Comparison of ENCODE assay signal across 12 cellular contexts in genomic region chr17:50916708-50917417, GRCh38. TPM values are rescaled to one million over a fixed set of nuclear protein-coding genes. Genes with fewer than 3 reads are reported as not detected.
DNase-seq lines count a peak whose midpoint lies in the region; FAIRE-seq and TF ChIP-seq lines count a peak whose summit lies in the region.
"Had no signal": no experiment of that assay in that cellular context is flagged by ENCODE, and none has a peak within 500 bp of the region (broad histone marks: within the 10 kb centered on the region; RNA-seq: fewer than 3 reads in every experiment).

No MANE protein-coding gene starts in this region.

- H3K4me1 ChIP-seq in left ventricle myocardium inferior (peaks cover 66% of the 10 kb centered on the region), stomach smooth muscle (ENCODE audit: control insufficient read depth, insufficient read depth, low read length) (peaks cover 40% of the 10 kb centered on the region)
- H3K4me1 ChIP-seq: uterus had no signal

- peak; percentile 26 for FAIRE-seq in GM12891 (lab: Jason Lieb, UNC)
- FAIRE-seq: endothelial cell of umbilical vein had no signal

- TF ChIP-seq POLR2A in GM12891 (IDR thresholded peaks at IDR 0.05; ENCODE audit: low read depth, low read length) = no peak

- TF ChIP-seq CTCF in VCaP (conservative IDR thresholded peaks at IDR 0.05) = no peak
- TF ChIP-seq CTCF in left ventricle myocardium inferior (IDR thresholded peaks at IDR 0.05; ENCODE audit: borderline replicate concordance) = no peak

- H3K4me3 ChIP-seq in left ventricle myocardium inferior (no peak overlapping the region), stomach smooth muscle (ENCODE audit: low read length in 2 of 2) (no peak overlapping the region)
- H3K4me3 ChIP-seq: PC-9, uterus had no signal

- H3K9me3 ChIP-seq in left ventricle myocardium inferior (replicated peaks) (no peaks in the 10 kb centered on the region), stomach smooth muscle (ENCODE audit: control insufficient read depth in 2 of 2, low read length in 2 of 2) (no peaks in the 10 kb centered on the region)
- H3K9me3 ChIP-seq: uterus had no signal

- H3K9ac ChIP-seq in stomach smooth muscle (ENCODE audit: low read length in 2 of 2) = peak overlapping the region in 1 of 2 donors; percentile 29

- H3K27me3 ChIP-seq in left ventricle myocardium inferior (ENCODE audit: low read depth) (no peaks in the 10 kb centered on the region), stomach smooth muscle (ENCODE audit: control insufficient read depth in 1 of 2, insufficient read depth in 2 of 2, low read length in 2 of 2) (no peaks in the 10 kb centered on the region)
- H3K27me3 ChIP-seq: uterus had no signal

- DNase-seq in GM12891 (ENCODE audit: insufficient read length, low spot score) = no peak
- no peak for DNase-seq in left ventricle myocardium inferior
- DNase-seq in amygdala (lab: John Stamatoyannopoulos, UW) = no peak
- no peak for DNase-seq in DMS53 treated with DMSO at 0.1 percent for 48 hours (lab: John Stamatoyannopoulos, UW; ENCODE audit: unreplicated experiment)
- DNase-seq in cortex of kidney (lab: John Stamatoyannopoulos, UW) = no peak
- DNase-seq: GDM1, NCI-H2029, uterus had no signal

- intact Hi-C loops in left ventricle myocardium inferior (cut with micrococcal nuclease) = no loop called here

- H3K27ac ChIP-seq in VCaP (peak overlapping the region; percentile 93), left ventricle myocardium inferior (replicated peaks) (peak overlapping the region; percentile 88), stomach smooth muscle (ENCODE audit: low read length) (peak overlapping the region; percentile 49)
- H3K27ac ChIP-seq: uterus had no signal

- H3K36me3 ChIP-seq in left ventricle myocardium inferior (no peaks in the 10 kb centered on the region), stomach smooth muscle (ENCODE audit: control insufficient read depth in 2 of 2, insufficient read depth in 2 of 2, low read length in 2 of 2) (no peaks in the 10 kb centered on the region)
- H3K36me3 ChIP-seq: uterus had no signal

TF ChIP-seq in GM12891, 5 proteins besides CTCF, POLR2A, EP300 and RAD21:
- no peak for TF ChIP-seq PAX5 (IDR thresholded peaks at IDR 0.05; ENCODE audit: insufficient read depth, low read length, severe bottlenecking)
- TF ChIP-seq POLR2AphosphoS5 (IDR thresholded peaks at IDR 0.05; ENCODE audit: low read depth, low read length) = no peak
- TF ChIP-seq SPI1 (IDR thresholded peaks at IDR 0.05; ENCODE audit: low read depth, low read length) = no peak
- TF ChIP-seq POU2F2 (IDR thresholded peaks at IDR 0.05; ENCODE audit: low read depth, low read length) = no peak
- no peak for TF ChIP-seq TAF1 (IDR thresholded peaks at IDR 0.05; ENCODE audit: low read depth, low read length)
TF ChIP-seq in GM12891: peak in this region for 0.

RNA-seq across cellular contexts. Expression of gene TOB1, which starts 50.7 kb away (rescaled TPM):
- polyA plus RNA-seq in GM12891 (2012; ENCODE audit: low read depth, missing spikeins) = 9.6 TPM
- 101 TPM for total RNA-seq in left ventricle myocardium inferior
